In the genomic region with DNA sequence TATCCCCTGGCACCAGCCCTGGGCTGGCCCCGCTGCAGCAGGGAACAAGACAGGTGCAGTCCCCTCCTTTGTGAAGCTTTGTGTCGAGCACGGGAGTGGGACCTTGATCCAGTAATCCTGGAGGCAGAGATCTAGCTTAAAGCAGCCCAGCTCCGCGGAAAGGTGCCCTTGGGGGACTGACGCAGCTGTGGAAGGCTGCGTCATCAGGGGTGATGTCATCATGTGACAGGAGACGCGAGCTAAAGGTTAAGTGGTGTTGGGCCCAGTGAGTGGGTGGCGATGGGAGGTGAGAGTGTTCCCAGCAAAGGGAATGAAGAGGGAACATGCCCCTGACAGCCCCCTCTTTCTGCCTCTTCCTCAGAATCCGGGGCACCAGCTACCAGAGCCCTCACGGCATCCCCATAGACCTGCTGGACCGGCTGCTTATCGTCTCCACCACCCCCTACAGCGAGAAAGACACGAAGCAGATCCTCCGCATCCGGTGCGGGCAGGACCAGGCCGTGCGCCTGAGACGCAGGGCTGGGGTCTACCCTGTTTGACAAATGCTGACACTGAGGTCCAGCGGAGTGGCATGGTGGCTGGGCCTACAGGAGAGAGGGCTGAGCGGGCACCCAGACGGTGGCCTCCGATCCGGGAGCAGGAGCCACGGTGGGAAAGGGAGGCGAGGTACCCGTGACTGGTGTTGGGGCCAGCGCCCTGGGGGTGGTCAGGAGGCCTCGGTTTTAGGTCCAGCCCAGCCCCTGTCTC, we compare ENCODE assay signal across 20 cellular contexts. TPM values are rescaled to one million over a fixed set of nuclear protein-coding genes. Genes with fewer than 3 reads are reported as not detected.
A peak's percentile ranks its signal among the peaks of the same experiment; 100 is the strongest.
DNase-seq lines count a peak whose midpoint lies in the region; ATAC-seq, FAIRE-seq and TF ChIP-seq lines count a peak whose summit lies in the region.
"Had no signal": no experiment of that assay in that cellular context is flagged by ENCODE, and none has a peak within 500 bp of the region (broad histone marks: within the 10 kb centered on the region; RNA-seq: fewer than 3 reads in every experiment).

No MANE protein-coding gene starts in this region.

- peaks cover 10% of the 10 kb centered on the region for H3K36me3 Mint-ChIP-seq in neural crest cell (ENCODE audit: low read depth)

- intact Hi-C loops in K562 (cut with micrococcal nuclease): no loop called here

- H3K4me2 ChIP-seq in SK-N-SH: no peak overlapping the region
- no peak overlapping the region for H3K4me2 ChIP-seq in K562 (ENCODE audit: insufficient read depth, low read length)
- H3K4me2 ChIP-seq: BLaER1 treated with 17β-estradiol and CSF1 and Interleukin-3, amounts not matched to agents 10 nM and 100 nM had no signal

- 92% methylated on average over 16 of the region's 32 CpGs for WGBS in SK-N-SH (ENCODE audit: low lambda C conversion rate)
- WGBS in K562 (ENCODE audit: insufficient coverage, low coverage, missing lambda C conversion rate): 72% methylated on average over 28 of the region's 32 CpGs

- no peak overlapping the region for H3K27ac ChIP-seq in SK-N-SH (ENCODE audit: low read depth in 2 of 2, low read length in 1 of 2)
- peak overlapping the region; percentile 12; the same call in 2 of the 3 replicates for H3K27ac ChIP-seq in K562 (ENCODE audit: extremely low read depth, low read depth, low read length)
- no peak overlapping the region for H3K27ac ChIP-seq in coronary artery
- H3K27ac ChIP-seq: BLaER1 treated with 17β-estradiol and CSF1 and Interleukin-3, amounts not matched to agents 10 nM and 100 nM had no signal

- H3K36me3 ChIP-seq in SK-N-SH (replicated peaks in 1 of 2; ENCODE audit: control insufficient read depth in 1 of 2, insufficient read depth in 2 of 2, low read length in 1 of 2) (peaks cover 0 to 46% of the 10 kb centered on the region in 2 experiments), K562 (ENCODE audit: control insufficient read depth, insufficient read depth, low read length) (peaks cover 70% of the 10 kb centered on the region; the same call in 2 of the 3 replicates)

- H3K27me3 Mint-ChIP-seq in neural crest cell (ENCODE audit: low read depth): peaks cover 27% of the 10 kb centered on the region

- H2AFZ ChIP-seq in SK-N-SH (ENCODE audit: low read depth) (no peak overlapping the region), K562 (ENCODE audit: low read depth, low read length) (no peak overlapping the region)

- peaks cover 3% of the 10 kb centered on the region for H3K9me1 ChIP-seq in K562 (ENCODE audit: control insufficient read depth, insufficient read depth, low read length)

- H3K9me3 Mint-ChIP-seq in neural crest cell: no peaks in the 10 kb centered on the region

- H4K20me1 ChIP-seq in SK-N-SH (ENCODE audit: insufficient read depth) (no peaks in the 10 kb centered on the region), K562 (replicated peaks; ENCODE audit: control insufficient read depth, insufficient read depth, low read length) (peaks cover 9% of the 10 kb centered on the region; the same call in 1 of the 2 replicates)

- peak overlapping the region; percentile 20 for H3K27ac Mint-ChIP-seq in neural crest cell (ENCODE audit: unreplicated experiment)

- no peak for TF ChIP-seq EP300 in SK-N-SH (IDR thresholded peaks at IDR 0.05; ENCODE audit: borderline replicate concordance in 1 of 2, low read depth in 1 of 2, low read length in 1 of 2)
- no peak for TF ChIP-seq EP300 in K562 (IDR thresholded peaks at IDR 0.05; ENCODE audit: low read length)

- no TSS peak for BruUV-seq in K562 (replicated peaks; lab: Mats Ljungman, UMichigan)

- peaks cover 10% of the 10 kb centered on the region for H3F3A ChIP-seq in SK-N-SH (replicated peaks; ENCODE audit: insufficient read depth)

- no peaks in the 10 kb centered on the region for H3K9me2 ChIP-seq in SK-N-SH

- H3K4me3 Mint-ChIP-seq in neural crest cell: no peak overlapping the region

- H3K9ac ChIP-seq in SK-N-SH (no peak overlapping the region), K562 (ENCODE audit: insufficient read depth in 1 of 2, low read depth in 2 of 2, low read length in 2 of 2) (no peak overlapping the region)
- H3K9ac ChIP-seq: BLaER1 treated with 17β-estradiol and CSF1 and Interleukin-3, amounts not matched to agents 10 nM and 100 nM had no signal

- DNase-seq in SK-N-SH (no peak), RPMI7951 (ENCODE audit: low read depth) (peak; percentile 23), K562 (ENCODE audit: extremely low read depth in 1 of 4, low spot score in 3 of 4) (peak in 2 of 4 experiments; percentile 45 to 66), neural crest cell (ENCODE audit: low read depth, low spot score) (no peak), coronary artery (ENCODE audit: low spot score) (no peak), NCI-H1694 (lab: John Stamatoyannopoulos, UW) (no peak), NOMO-1 treated with DMSO at 0.1 percent for 48 hours (lab: John Stamatoyannopoulos, UW; ENCODE audit: unreplicated experiment) (no peak)
- DNase-seq: COR-L47, GDM1, MM.1S, NCI-H1105, NCI-H1930, NCI-H2171 treated with DMSO at 0.1 percent for 48 hours, NCI-H774, RPMI8226 had no signal

- H3K4me3 ChIP-seq in SK-N-SH (ENCODE audit: low read depth in 2 of 2, low read length in 1 of 2) (no peak overlapping the region), K562 (no peak overlapping the region), coronary artery (no peak overlapping the region)
- H3K4me3 ChIP-seq: BLaER1 treated with 17β-estradiol and CSF1 and Interleukin-3, amounts not matched to agents 10 nM and 100 nM had no signal

- TF ChIP-seq RAD21 in SK-N-SH (IDR thresholded peaks at IDR 0.05; ENCODE audit: low read length) (no peak), K562 (CRISPR knock-in tag; conservative IDR thresholded peaks at IDR 0.05 in 1 of 2, IDR thresholded peaks at IDR 0.05 in 1 of 2) (no peak)

- POLR2A ChIA-PET in SK-N-SH (lab: Yijun Ruan, JAX) (no interaction called here), K562 (lab: Yijun Ruan, JAX) (interaction anchor here (0.8 to 1.3 kb wide), 3 partner anchors 9 to 13 kb away, joined by 3 to 5 read pairs (median 5); no protein-coding TSS in a partner anchor)

- CTCF ChIA-PET in SK-N-SH (lab: Yijun Ruan, JAX) (interaction anchor here (1.1 to 8.6 kb wide), 2 partner anchors 15 to 21 kb away, joined by 5 to 68 read pairs; a partner anchor contains a TSS), K562 (lab: Yijun Ruan, JAX; ENCODE audit: low intra/inter-chr PET ratio) (no interaction called here)

- H3K9me3 ChIP-seq in SK-N-SH (no peaks in the 10 kb centered on the region), K562 (replicated peaks; ENCODE audit: control insufficient read depth, insufficient read depth, low read depth, low read length) (no peaks in the 10 kb centered on the region)
- H3K9me3 ChIP-seq: BLaER1 treated with 17β-estradiol and CSF1 and Interleukin-3, amounts not matched to agents 10 nM and 100 nM had no signal

- no peak for ATAC-seq in SK-N-SH treated with all-trans-retinoic acid at 6 μM for 48 hours
- ATAC-seq in K562: peak; percentile 5; the same call in 1 of the 3 replicates

- no peaks in the 10 kb centered on the region for H3K27me3 ChIP-seq in SK-N-SH (ENCODE audit: insufficient read depth)
- H3K27me3 ChIP-seq in K562 (ENCODE audit: control insufficient read depth in 2 of 2, insufficient read depth in 2 of 2, low read length in 2 of 2): no peaks in the 10 kb centered on the region

- in situ Hi-C loops in K562 (cut with MboI): no loop called here

- peaks cover 0 to 22% of the 10 kb centered on the region in 2 experiments; a peak in 1 of 4 replicates for H3K4me1 ChIP-seq in SK-N-SH (ENCODE audit: control insufficient read depth in 1 of 2, insufficient read depth in 2 of 2, low read depth in 1 of 2, low read length in 1 of 2)
- peaks cover 15 to 47% of the 10 kb centered on the region in 2 experiments; a peak in 4 of 5 replicates for H3K4me1 ChIP-seq in K562 (replicated peaks in 1 of 2; ENCODE audit: control insufficient read depth in 2 of 2, insufficient read depth in 2 of 2, low read length in 2 of 2)

- peaks cover 4% of the 10 kb centered on the region for H3K4me1 Mint-ChIP-seq in neural crest cell

- FAIRE-seq in K562 (lab: Jason Lieb, UNC): peak; percentile 68
- FAIRE-seq: H1 had no signal

- no peak for TF ChIP-seq CTCF in SK-N-SH (IDR thresholded peaks at IDR 0.05)
- no peak for TF ChIP-seq CTCF in K562 (IDR thresholded peaks at IDR 0.05 in 2 of 3, conservative IDR thresholded peaks at IDR 0.05 in 1 of 3; ENCODE audit: insufficient read depth in 2 of 3, low read depth in 1 of 3, low read length in 3 of 3)
- no peak for TF ChIP-seq CTCF in neural crest cell (conservative IDR thresholded peaks at IDR 0.05)
- TF ChIP-seq CTCF in coronary artery (IDR thresholded peaks at IDR 0.05): no peak

- 0 out of 2 replicates have a peak, but pooled peaks have one; percentile 29 for TF ChIP-seq POLR2A in K562 (conservative IDR thresholded peaks at IDR 0.05)

- no peaks in the 10 kb centered on the region for H3K79me2 ChIP-seq in SK-N-SH (ENCODE audit: insufficient read depth)
- no peaks in the 10 kb centered on the region for H3K79me2 ChIP-seq in K562 (ENCODE audit: control insufficient read depth, insufficient read depth, low read length)

RNA-seq across cellular contexts. Expression of a gene that starts 2.6 kb away (rescaled TPM):
- polyA plus RNA-seq in SK-N-SH (2012; rRNA removed): 0.13 and 0.23 TPM in 2 replicates
- polyA plus RNA-seq in SK-N-SH (2012; cell fraction: cytosol; rRNA removed): 0.13 TPM in 1 of 2 replicates, not detected in the other
- polyA plus RNA-seq in SK-N-SH (2012; cell fraction: nucleus; rRNA removed): 3.1 and 5.2 TPM in 2 replicates
- 0.68 TPM in 1 of 2 replicates, not detected in the other for total RNA-seq in RPMI7951 (2014; rRNA removed; shearing (Covaris generic))
- total RNA-seq in K562 (2011; cell fraction: chromatin; rRNA removed; ENCODE audit: low replicate concordance): not detected in 2 replicates
- total RNA-seq in K562 (2011; cell fraction: nucleolus; rRNA removed): not detected in 2 replicates
- total RNA-seq in K562 (2011; cell fraction: nucleoplasm; rRNA removed): not detected in 2 replicates
- total RNA-seq in K562 (2014; rRNA removed): 0.54 TPM in 1 of 2 replicates, not detected in the other
- total RNA-seq in K562 (2014; rRNA removed; fragmentation: Illumina TruSeq; extraction: Trizol): not detected in 2 replicates
- total RNA-seq in K562 (2015; rRNA removed; fragmentation: Illumina TruSeq; extraction: Trizol): not detected in 2 replicates
- not detected in 2 replicates for total RNA-seq in K562 (2021)
- polyA plus RNA-seq in K562 (2011; rRNA removed): not detected in 2 replicates
- not detected in 2 replicates for polyA plus RNA-seq in K562 (2011; cell fraction: cytosol; rRNA removed)
- 0.80 and 1.7 TPM in 2 replicates for polyA plus RNA-seq in K562 (2011; cell fraction: nucleus; rRNA removed)
- 1.1 TPM in 2 replicates for polyA plus RNA-seq in K562 (2012)
- polyA plus RNA-seq in K562 (2014; fragmentation: Illumina TruSeq; extraction: Trizol): not detected in 2 replicates
- not detected for polyA plus RNA-seq in K562 (2014; fragmentation: Nextera tagmentation; extraction: Ambion mirVana)
- polyA plus RNA-seq in K562 (2014; rRNA removed): not detected in 2 replicates
- polyA minus RNA-seq in K562 (2011; rRNA and poly(A)+ RNA removed): not detected in 2 replicates
- polyA minus RNA-seq in K562 (2011; cell fraction: cytosol; rRNA and poly(A)+ RNA removed): not detected in 2 replicates
- polyA minus RNA-seq in K562 (2011; cell fraction: nucleus; rRNA and poly(A)+ RNA removed): not detected in 2 replicates
- total RNA-seq in neural crest cell: not detected in 2 replicates
- total RNA-seq: A172, H1, NCI-H460 had no signal

RNA-seq across cellular contexts. Expression of a gene that starts 9.8 kb away (rescaled TPM):
- polyA plus RNA-seq in SK-N-SH (2012; rRNA removed) (0.10 TPM in 1 of 2 replicates, not detected in the other), K562 (2011; rRNA removed) (not detected in 2 replicates), K562 (2014; fragmentation: Illumina TruSeq; extraction: Trizol) (not detected in 2 replicates), K562 (2014; fragmentation: Nextera tagmentation; extraction: Ambion mirVana) (not detected), K562 (2014; rRNA removed) (not detected in 2 replicates)
- not detected in 2 replicates for polyA plus RNA-seq in SK-N-SH (2012; cell fraction: cytosol; rRNA removed)
- not detected in 2 replicates for polyA plus RNA-seq in SK-N-SH (2012; cell fraction: nucleus; rRNA removed)
- not detected in 2 replicates for total RNA-seq in RPMI7951 (2014; rRNA removed; shearing (Covaris generic))
- not detected in 2 replicates for total RNA-seq in K562 (2011; cell fraction: chromatin; rRNA removed; ENCODE audit: low replicate concordance)
- not detected in 2 replicates for total RNA-seq in K562 (2011; cell fraction: nucleolus; rRNA removed)
- total RNA-seq in K562 (2011; cell fraction: nucleoplasm; rRNA removed): not detected in 2 replicates
- total RNA-seq in K562 (2014; rRNA removed) (not detected in 2 replicates), K562 (2014; rRNA removed; fragmentation: Illumina TruSeq; extraction: Trizol) (not detected in 2 replicates), K562 (2015; rRNA removed; fragmentation: Illumina TruSeq; extraction: Trizol) (not detected in 2 replicates), K562 (2021) (not detected in 2 replicates), neural crest cell (not detected in 2 replicates)
- polyA plus RNA-seq in K562 (2011; cell fraction: cytosol; rRNA removed): not detected in 2 replicates
- not detected in 2 replicates for polyA plus RNA-seq in K562 (2011; cell fraction: nucleus; rRNA removed)
- not detected in 2 replicates for polyA plus RNA-seq in K562 (2012)
- not detected in 2 replicates for polyA minus RNA-seq in K562 (2011; rRNA and poly(A)+ RNA removed)
- polyA minus RNA-seq in K562 (2011; cell fraction: cytosol; rRNA and poly(A)+ RNA removed): not detected in 2 replicates
- not detected in 2 replicates for polyA minus RNA-seq in K562 (2011; cell fraction: nucleus; rRNA and poly(A)+ RNA removed)
- total RNA-seq: H1, NCI-H460 had no signal
- polyA plus RNA-seq: H1 had no signal

RNA-seq across cellular contexts. Expression of a gene that starts 17.4 kb away (rescaled TPM):
- 0.50 and 0.64 TPM in 2 replicates for polyA plus RNA-seq in SK-N-SH (2012; rRNA removed)
- polyA plus RNA-seq in SK-N-SH (2012; cell fraction: cytosol; rRNA removed): 0.06 and 0.30 TPM in 2 replicates
- 0.08 TPM in 1 of 2 replicates, not detected in the other for polyA plus RNA-seq in SK-N-SH (2012; cell fraction: nucleus; rRNA removed)
- total RNA-seq in RPMI7951 (2014; rRNA removed; shearing (Covaris generic)): not detected in 2 replicates
- not detected in 2 replicates for total RNA-seq in K562 (2011; cell fraction: chromatin; rRNA removed; ENCODE audit: low replicate concordance)
- total RNA-seq in K562 (2011; cell fraction: nucleolus; rRNA removed): not detected in 2 replicates
- total RNA-seq in K562 (2011; cell fraction: nucleoplasm; rRNA removed): 0.88 TPM in 1 of 2 replicates, not detected in the other
- total RNA-seq in K562 (2014; rRNA removed): 0.65 TPM in 1 of 2 replicates, not detected in the other
- not detected in 2 replicates for total RNA-seq in K562 (2014; rRNA removed; fragmentation: Illumina TruSeq; extraction: Trizol)
- total RNA-seq in K562 (2015; rRNA removed; fragmentation: Illumina TruSeq; extraction: Trizol): not detected in 2 replicates
- not detected in 2 replicates for total RNA-seq in K562 (2021)
- polyA plus RNA-seq in K562 (2011; rRNA removed): 0.20 TPM in 1 of 2 replicates, not detected in the other
- polyA plus RNA-seq in K562 (2011; cell fraction: cytosol; rRNA removed): 0.51 and 0.66 TPM in 2 replicates
- 0.22 TPM in 1 of 2 replicates, not detected in the other for polyA plus RNA-seq in K562 (2011; cell fraction: nucleus; rRNA removed)
- 0.21 and 0.75 TPM in 2 replicates for polyA plus RNA-seq in K562 (2012)
- polyA plus RNA-seq in K562 (2014; fragmentation: Illumina TruSeq; extraction: Trizol): 0.22 and 0.33 TPM in 2 replicates
- not detected for polyA plus RNA-seq in K562 (2014; fragmentation: Nextera tagmentation; extraction: Ambion mirVana)
- polyA plus RNA-seq in K562 (2014; rRNA removed): not detected in 2 replicates
- polyA minus RNA-seq in K562 (2011; rRNA and poly(A)+ RNA removed): 0.30 TPM in 1 of 2 replicates, not detected in the other
- polyA minus RNA-seq in K562 (2011; cell fraction: cytosol; rRNA and poly(A)+ RNA removed): not detected in 2 replicates
- not detected in 2 replicates for polyA minus RNA-seq in K562 (2011; cell fraction: nucleus; rRNA and poly(A)+ RNA removed)
- not detected in 2 replicates for total RNA-seq in neural crest cell
- total RNA-seq: A172, NCI-H460 had no signal

RNA-seq across cellular contexts. Expression of a gene that starts 20.6 kb away (rescaled TPM):
- polyA plus RNA-seq in SK-N-SH (2012; rRNA removed) (411 and 459 TPM in 2 replicates), K562 (2011; rRNA removed) (237 and 273 TPM in 2 replicates), K562 (2014; fragmentation: Illumina TruSeq; extraction: Trizol) (165 and 339 TPM in 2 replicates), K562 (2014; fragmentation: Nextera tagmentation; extraction: Ambion mirVana) (10 to 100 TPM; 71.4 to 95.3 TPM), K562 (2014; rRNA removed) (310 and 330 TPM in 2 replicates)
- polyA plus RNA-seq in SK-N-SH (2012; cell fraction: cytosol; rRNA removed): 196 and 298 TPM in 2 replicates
- polyA plus RNA-seq in SK-N-SH (2012; cell fraction: nucleus; rRNA removed): 340 and 467 TPM in 2 replicates
- total RNA-seq in RPMI7951 (2014; rRNA removed; shearing (Covaris generic)): 384 and 389 TPM in 2 replicates
- total RNA-seq in K562 (2011; cell fraction: chromatin; rRNA removed; ENCODE audit: low replicate concordance): 106 and 309 TPM in 2 replicates
- total RNA-seq in K562 (2011; cell fraction: nucleolus; rRNA removed): 270 and 321 TPM in 2 replicates
- 174 and 179 TPM in 2 replicates for total RNA-seq in K562 (2011; cell fraction: nucleoplasm; rRNA removed)
- total RNA-seq in K562 (2014; rRNA removed) (453 and 558 TPM in 2 replicates), K562 (2014; rRNA removed; fragmentation: Illumina TruSeq; extraction: Trizol) (56.6 and 95.4 TPM in 2 replicates), K562 (2015; rRNA removed; fragmentation: Illumina TruSeq; extraction: Trizol) (282 and 294 TPM in 2 replicates), K562 (2021) (335 and 343 TPM in 2 replicates), neural crest cell (118 and 125 TPM in 2 replicates)
- polyA plus RNA-seq in K562 (2011; cell fraction: cytosol; rRNA removed): 435 and 727 TPM in 2 replicates
- polyA plus RNA-seq in K562 (2011; cell fraction: nucleus; rRNA removed): 267 and 312 TPM in 2 replicates
- polyA plus RNA-seq in K562 (2012): 308 and 401 TPM in 2 replicates
- polyA minus RNA-seq in K562 (2011; rRNA and poly(A)+ RNA removed): 168 and 344 TPM in 2 replicates
- 335 and 352 TPM in 2 replicates for polyA minus RNA-seq in K562 (2011; cell fraction: cytosol; rRNA and poly(A)+ RNA removed)
- 89.8 and 126 TPM in 2 replicates for polyA minus RNA-seq in K562 (2011; cell fraction: nucleus; rRNA and poly(A)+ RNA removed)

RNA-seq across cellular contexts. Expression of a gene that starts 21.2 kb away (rescaled TPM):
- polyA plus RNA-seq in SK-N-SH (2012; rRNA removed) (24.1 and 25.3 TPM in 2 replicates), K562 (2011; rRNA removed) (26.0 and 26.7 TPM in 2 replicates), K562 (2014; fragmentation: Illumina TruSeq; extraction: Trizol) (31.1 and 32.2 TPM in 2 replicates), K562 (2014; fragmentation: Nextera tagmentation; extraction: Ambion mirVana) (1 to 10 TPM; 1.9 to 2.2 TPM), K562 (2014; rRNA removed) (18.0 and 24.3 TPM in 2 replicates)
- polyA plus RNA-seq in SK-N-SH (2012; cell fraction: cytosol; rRNA removed): 12.9 and 18.2 TPM in 2 replicates
- polyA plus RNA-seq in SK-N-SH (2012; cell fraction: nucleus; rRNA removed): 69.6 and 71.7 TPM in 2 replicates
- 47.6 and 60.1 TPM in 2 replicates for total RNA-seq in RPMI7951 (2014; rRNA removed; shearing (Covaris generic))
- total RNA-seq in K562 (2011; cell fraction: chromatin; rRNA removed; ENCODE audit: low replicate concordance): 36.8 and 78.5 TPM in 2 replicates
- total RNA-seq in K562 (2011; cell fraction: nucleolus; rRNA removed): 40.7 and 40.9 TPM in 2 replicates
- 28.8 and 32.4 TPM in 2 replicates for total RNA-seq in K562 (2011; cell fraction: nucleoplasm; rRNA removed)
- total RNA-seq in K562 (2014; rRNA removed) (12.9 and 20.5 TPM in 2 replicates), K562 (2014; rRNA removed; fragmentation: Illumina TruSeq; extraction: Trizol) (8.8 and 11.3 TPM in 2 replicates), K562 (2015; rRNA removed; fragmentation: Illumina TruSeq; extraction: Trizol) (15.2 and 18.4 TPM in 2 replicates), K562 (2021) (26.1 and 28.1 TPM in 2 replicates), neural crest cell (53.2 and 56.2 TPM in 2 replicates)
- 26.7 and 37.5 TPM in 2 replicates for polyA plus RNA-seq in K562 (2011; cell fraction: cytosol; rRNA removed)
- 26.4 and 41.7 TPM in 2 replicates for polyA plus RNA-seq in K562 (2011; cell fraction: nucleus; rRNA removed)
- 20.3 and 23.1 TPM in 2 replicates for polyA plus RNA-seq in K562 (2012)
- 15.7 and 26.2 TPM in 2 replicates for polyA minus RNA-seq in K562 (2011; rRNA and poly(A)+ RNA removed)
- 20.6 and 25.9 TPM in 2 replicates for polyA minus RNA-seq in K562 (2011; cell fraction: cytosol; rRNA and poly(A)+ RNA removed)
- polyA minus RNA-seq in K562 (2011; cell fraction: nucleus; rRNA and poly(A)+ RNA removed): 13.2 and 13.8 TPM in 2 replicates
